Comparison of ENCODE assay signal across 8 cellular contexts in the genomic region with DNA sequence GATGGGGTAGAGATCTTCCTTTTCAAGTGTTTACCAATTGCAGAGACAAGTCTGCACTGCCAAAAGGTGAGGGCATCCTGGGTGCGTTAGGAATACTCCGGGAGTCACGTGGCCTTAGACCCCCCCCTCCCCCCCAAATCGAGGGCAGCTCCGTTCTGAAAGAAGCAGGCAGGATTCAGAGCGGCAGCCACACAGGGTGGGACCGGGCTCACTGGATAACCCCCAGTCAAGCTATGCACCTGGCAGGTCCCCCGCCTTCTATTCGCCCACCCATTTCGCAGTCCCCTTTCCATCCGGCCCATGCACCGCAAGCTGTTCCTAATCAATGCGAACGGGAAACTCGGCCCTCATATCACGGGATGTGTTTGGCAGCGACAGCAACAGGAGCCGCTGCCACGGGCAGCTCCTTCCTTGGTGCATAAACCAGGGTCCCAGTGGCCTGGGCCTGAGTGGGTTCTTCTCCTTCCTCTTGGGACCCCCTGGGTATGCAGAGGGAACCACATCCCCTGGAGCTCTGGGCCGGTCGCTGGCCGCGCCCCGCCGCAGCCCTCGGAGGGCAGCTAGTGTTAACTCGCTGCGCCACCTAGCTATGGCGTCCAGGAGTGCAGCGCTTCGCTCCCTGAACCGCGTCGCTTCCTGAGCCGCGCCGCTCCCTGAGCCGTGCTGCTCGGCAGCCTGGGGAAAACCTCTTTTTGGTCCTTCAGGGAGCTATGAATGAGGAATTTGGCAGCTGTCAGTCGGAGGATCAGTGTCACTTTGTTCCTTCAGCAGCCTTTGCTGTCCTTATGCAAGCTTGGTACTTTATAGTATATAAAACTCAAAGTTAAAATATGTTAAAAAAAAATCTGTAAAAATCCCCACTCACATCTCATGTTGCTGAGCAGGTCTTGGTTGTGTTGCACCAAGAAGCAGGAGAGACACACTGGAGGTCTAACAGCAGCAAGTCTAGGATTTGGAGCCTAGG.
DNase-seq lines count a peak whose midpoint lies in the region; ATAC-seq lines count a peak whose summit lies in the region.

No MANE protein-coding gene starts in this region.

- H3K4me3 Mint-ChIP-seq in dendritic cell treated with granulocyte-macrophage colony-stimulating factor and Interleukin-4, amounts not matched to agents 40 ng/mL and 50 ng/mL, for 4 days: peak overlapping the region; percentile 74

- peak overlapping the region; percentile 45 for H3K27ac Mint-ChIP-seq in dendritic cell treated with granulocyte-macrophage colony-stimulating factor and Interleukin-4, amounts not matched to agents 40 ng/mL and 50 ng/mL, for 4 days

- H3K36me3 Mint-ChIP-seq in dendritic cell treated with granulocyte-macrophage colony-stimulating factor and Interleukin-4, amounts not matched to agents 40 ng/mL and 50 ng/mL, for 4 days (ENCODE audit: low read depth): no peaks in the 10 kb centered on the region

- peaks cover 7% of the 10 kb centered on the region for H3K4me1 Mint-ChIP-seq in dendritic cell treated with granulocyte-macrophage colony-stimulating factor and Interleukin-4, amounts not matched to agents 40 ng/mL and 50 ng/mL, for 4 days (ENCODE audit: low read depth)

- peak; percentile 94 for DNase-seq in DMS 273 (lab: John Stamatoyannopoulos, UW; ENCODE audit: unreplicated experiment)
- peak; percentile 86 for DNase-seq in NCI-H510A treated with DMSO at 0.1 percent for 48 hours (lab: John Stamatoyannopoulos, UW)
- peak; percentile 56 to 65 for DNase-seq in activated CD4-positive, alpha-beta T cell treated with anti-CD3 and anti-CD28 coated beads, Interleukin-2, amount 50 U/mL, for 24 hours (ENCODE audit: low read depth in 1 of 2, low spot score in 1 of 2)
- DNase-seq in left kidney (ENCODE audit: low read depth, low spot score): peak; percentile 90
- DNase-seq in stimulated activated CD4-positive, alpha-beta T cell treated with anti-CD3 and anti-CD28 coated beads, Interleukin-1b, Interleukin-23, amount 100 ng/mL, for 4 hours (ENCODE audit: low read depth in 2 of 2): peak; percentile 67 to 75

- ATAC-seq in HG02970 (IDR thresholded peaks at IDR 0.05; ENCODE audit: low FRiP score, unreplicated experiment): peak; percentile 53
- no peak for ATAC-seq in GM19452 (IDR thresholded peaks at IDR 0.05; ENCODE audit: unreplicated experiment)

- no peaks in the 10 kb centered on the region for H3K9me3 Mint-ChIP-seq in dendritic cell treated with granulocyte-macrophage colony-stimulating factor and Interleukin-4, amounts not matched to agents 40 ng/mL and 50 ng/mL, for 4 days

- intact Hi-C loops in dendritic cell treated with granulocyte-macrophage colony-stimulating factor and Interleukin-4, amounts not matched to agents 40 ng/mL and 50 ng/mL, for 4 days (cut with micrococcal nuclease): no loop called here

- H3K27me3 Mint-ChIP-seq in dendritic cell treated with granulocyte-macrophage colony-stimulating factor and Interleukin-4, amounts not matched to agents 40 ng/mL and 50 ng/mL, for 4 days: peaks cover 36% of the 10 kb centered on the region
